In genomic region chr10:102133373-102134195, GRCh38 we compare ENCODE assay signal across 8 cellular contexts. TPM values are rescaled to one million over a fixed set of nuclear protein-coding genes. Genes with fewer than 3 reads are reported as not detected.
DNase-seq lines count a peak whose midpoint lies in the region; TF ChIP-seq lines count a peak whose summit lies in the region.

No MANE protein-coding gene starts in this region.

- H3K4me3 ChIP-seq in WI38 (ENCODE audit: low read depth, low read length): peak overlapping the region; percentile 82

- H3K9me3 Mint-ChIP-seq in chondrocyte (ENCODE audit: low read depth): no peaks in the 10 kb centered on the region

- H3K36me3 Mint-ChIP-seq in chondrocyte (ENCODE audit: low read depth): peaks cover 5% of the 10 kb centered on the region

- TF ChIP-seq CTCF in WI38 (IDR thresholded peaks at IDR 0.05; ENCODE audit: low read depth, low read length) (no peak), chondrocyte (IDR thresholded peaks at IDR 0.05) (no peak)

- H3K4me1 Mint-ChIP-seq in chondrocyte (ENCODE audit: low read depth): peaks cover 40% of the 10 kb centered on the region

- peak overlapping the region; percentile 92 for H3K4me3 Mint-ChIP-seq in chondrocyte (ENCODE audit: unreplicated experiment)

- H3K27ac Mint-ChIP-seq in chondrocyte (ENCODE audit: unreplicated experiment): peak overlapping the region; percentile 98

- DNase-seq in NCI-H524 (lab: John Stamatoyannopoulos, UW) (peak; percentile 46 to 61), NCI-H524 treated with DMSO at 0.1 percent for 48 hours (lab: John Stamatoyannopoulos, UW) (no peak), M059J (ENCODE audit: low read depth) (peak; percentile 76), chondrocyte (ENCODE audit: low spot score) (peak; percentile 94), kidney glomerular epithelial cell (lab: John Stamatoyannopoulos, UW) (peak; percentile 59), NCI-H510A treated with DMSO at 0.1 percent for 48 hours (lab: John Stamatoyannopoulos, UW) (no peak)
- peak; percentile 84 for DNase-seq in stimulated activated CD4-positive, alpha-beta T cell treated with anti-CD3 and anti-CD28 coated beads, Interleukin-15, amount 100 ng/mL, for 24 hours

- no peaks in the 10 kb centered on the region for H3K27me3 Mint-ChIP-seq in chondrocyte (ENCODE audit: low read depth)

RNA-seq across cellular contexts. Expression of gene PPRC1, which starts 0.7 kb away (rescaled TPM):
- 14.7 and 15.1 TPM in 2 replicates for total RNA-seq in M059J (2014; rRNA removed; shearing (Covaris generic))
- 42.9 to 47.3 TPM (median 44.4 TPM) in 3 replicates for total RNA-seq in chondrocyte

RNA-seq across cellular contexts. Expression of gene LDB1, which starts 13.4 kb away (rescaled TPM):
- 19.2 and 25.0 TPM in 2 replicates for total RNA-seq in M059J (2014; rRNA removed; shearing (Covaris generic))
- total RNA-seq in chondrocyte: 64.6 to 73.9 TPM (median 65.7 TPM) in 3 replicates

RNA-seq across cellular contexts. Expression of gene NOLC1, which starts 18.6 kb away (rescaled TPM):
- total RNA-seq in M059J (2014; rRNA removed; shearing (Covaris generic)): 50.7 and 63.0 TPM in 2 replicates
- total RNA-seq in chondrocyte: 36.2 to 50.6 TPM (median 38.8 TPM) in 3 replicates

Comparison
In these comparisons a context has a peak if more than half of its experiments do, and no peak if none do; other contexts are left out.
1. DNase-seq: peak in NCI-H524 (2 of 2), M059J (single experiment), chondrocyte (single experiment), kidney glomerular epithelial cell (single experiment) and stimulated activated CD4-positive, alpha-beta T cell treated with anti-CD3 and anti-CD28 coated beads, Interleukin-15, amount 100 ng/mL, for 24 hours (single experiment); none in NCI-H524 treated with DMSO at 0.1 percent for 48 hours (single experiment) and NCI-H510A treated with DMSO at 0.1 percent for 48 hours (single experiment).